Comparison of ENCODE assay signal across 8 cellular contexts in the genomic region with DNA sequence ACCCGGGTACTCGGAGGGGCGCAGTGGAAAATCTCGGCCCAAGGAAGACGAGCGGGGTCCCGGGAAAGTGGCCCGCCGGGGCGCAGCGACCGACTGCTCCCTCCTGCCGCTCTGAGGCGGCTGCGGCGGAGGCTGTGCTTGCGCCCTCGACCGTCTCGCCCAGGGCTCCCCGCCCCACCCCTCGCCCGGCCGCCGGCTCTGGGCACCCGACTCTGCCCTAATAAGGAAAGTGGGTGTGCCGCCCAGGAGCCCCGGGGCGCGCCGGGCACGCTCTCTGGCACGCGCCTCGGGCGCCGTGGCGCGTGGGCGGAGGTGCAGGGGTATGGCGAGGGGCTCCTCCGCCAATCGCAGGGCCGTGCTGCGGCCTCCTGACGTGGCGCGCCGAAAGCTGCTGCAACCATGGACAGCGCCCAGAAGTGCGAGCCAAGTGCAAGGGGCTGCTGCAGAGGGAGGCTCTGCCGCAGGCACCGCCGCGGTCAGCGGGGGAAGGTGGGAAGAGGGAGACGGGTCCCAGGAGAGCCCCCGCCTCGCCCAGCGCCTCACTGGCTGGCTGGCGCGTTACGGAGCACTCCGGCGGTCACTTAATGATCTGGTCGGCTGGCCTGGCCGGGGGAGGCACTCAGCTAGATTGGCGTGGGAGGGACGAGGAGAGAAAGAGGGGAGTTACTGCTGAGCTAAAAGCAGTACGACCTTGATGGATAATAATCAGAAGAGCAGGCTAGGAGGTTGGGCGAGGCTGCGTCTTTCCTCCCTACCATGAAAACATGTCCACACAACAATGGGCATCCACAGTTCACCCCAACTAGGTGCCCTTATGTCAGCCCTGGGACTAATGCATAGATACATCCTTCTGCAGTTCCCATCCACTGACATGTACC. TPM values are rescaled to one million over a fixed set of nuclear protein-coding genes. Genes with fewer than 3 reads are reported as not detected.
DNase-seq lines count a peak whose midpoint lies in the region; ATAC-seq, FAIRE-seq and TF ChIP-seq lines count a peak whose summit lies in the region.

A gene with protein sequence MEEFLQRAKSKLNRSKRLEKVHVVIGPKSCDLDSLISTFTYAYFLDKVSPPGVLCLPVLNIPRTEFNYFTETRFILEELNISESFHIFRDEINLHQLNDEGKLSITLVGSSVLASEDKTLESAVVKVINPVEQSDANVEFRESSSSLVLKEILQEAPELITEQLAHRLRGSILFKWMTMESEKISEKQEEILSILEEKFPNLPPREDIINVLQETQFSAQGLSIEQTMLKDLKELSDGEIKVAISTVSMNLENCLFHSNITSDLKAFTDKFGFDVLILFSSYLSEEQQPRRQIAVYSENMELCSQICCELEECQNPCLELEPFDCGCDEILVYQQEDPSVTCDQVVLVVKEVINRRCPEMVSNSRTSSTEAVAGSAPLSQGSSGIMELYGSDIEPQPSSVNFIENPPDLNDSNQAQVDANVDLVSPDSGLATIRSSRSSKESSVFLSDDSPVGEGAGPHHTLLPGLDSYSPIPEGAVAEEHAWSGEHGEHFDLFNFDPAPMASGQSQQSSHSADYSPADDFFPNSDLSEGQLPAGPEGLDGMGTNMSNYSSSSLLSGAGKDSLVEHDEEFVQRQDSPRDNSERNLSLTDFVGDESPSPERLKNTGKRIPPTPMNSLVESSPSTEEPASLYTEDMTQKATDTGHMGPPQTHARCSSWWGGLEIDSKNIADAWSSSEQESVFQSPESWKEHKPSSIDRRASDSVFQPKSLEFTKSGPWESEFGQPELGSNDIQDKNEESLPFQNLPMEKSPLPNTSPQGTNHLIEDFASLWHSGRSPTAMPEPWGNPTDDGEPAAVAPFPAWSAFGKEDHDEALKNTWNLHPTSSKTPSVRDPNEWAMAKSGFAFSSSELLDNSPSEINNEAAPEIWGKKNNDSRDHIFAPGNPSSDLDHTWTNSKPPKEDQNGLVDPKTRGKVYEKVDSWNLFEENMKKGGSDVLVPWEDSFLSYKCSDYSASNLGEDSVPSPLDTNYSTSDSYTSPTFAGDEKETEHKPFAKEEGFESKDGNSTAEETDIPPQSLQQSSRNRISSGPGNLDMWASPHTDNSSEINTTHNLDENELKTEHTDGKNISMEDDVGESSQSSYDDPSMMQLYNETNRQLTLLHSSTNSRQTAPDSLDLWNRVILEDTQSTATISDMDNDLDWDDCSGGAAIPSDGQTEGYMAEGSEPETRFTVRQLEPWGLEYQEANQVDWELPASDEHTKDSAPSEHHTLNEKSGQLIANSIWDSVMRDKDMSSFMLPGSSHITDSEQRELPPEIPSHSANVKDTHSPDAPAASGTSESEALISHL (N-terminal part only) (minus strand): TSS at position 131 of the 878 bp plus-strand sequence. CDS start 151 bp downstream, outside the sequence.

- H3K4me2 ChIP-seq in H1 (ENCODE audit: insufficient read depth in 1 of 2, low read depth in 2 of 2, low read length in 2 of 2) = peak within 1 kb of the TSS; percentile 79 to 89

- CTCF ChIA-PET in RWPE1 (lab: Yijun Ruan, JAX) (interaction anchor here (1.2 kb wide), 1 partner anchor 14 kb away, joined by 4 read pairs; no protein-coding TSS in a partner anchor), H1 (lab: Charles Lee; ENCODE audit: partially characterized antibody) (interaction anchor here (0.5 to 1.4 kb wide), 4 partner anchors 91 to 487 kb away, joined by 3 to 4 read pairs (median 3); no protein-coding TSS in a partner anchor)

- peaks cover 13% of the 10 kb centered on the region for H3K23me2 ChIP-seq in H1 (ENCODE audit: low read depth, low read length)

- H3K27ac Mint-ChIP-seq in stimulated activated naive CD8-positive, alpha-beta T cell treated with anti-CD3 and anti-CD28 coated beads, Interleukin-15, amount 100 ng/mL, for 72 hours = no peak within 1 kb of the TSS

- POLR2A ChIA-PET in RWPE1 (lab: Yijun Ruan, JAX; ENCODE audit: low non-redundant PET) = no interaction called here
- POLR2A ChIA-PET in H1 (lab: Charles Lee; ENCODE audit: partially characterized antibody) = interaction anchor here (0.7 to 2.0 kb wide), 10 partner anchors 10 to 220 kb away, joined by 3 to 7 read pairs (median 3); no protein-coding TSS in a partner anchor

- H2BK12ac ChIP-seq in H1 (ENCODE audit: low read depth, low read length) = peak within 1 kb of the TSS; percentile 3; the same call in 1 of the 2 replicates

- TF ChIP-seq RAD21 in H1 (IDR thresholded peaks at IDR 0.05 in 1 of 2, conservative IDR thresholded peaks at IDR 0.05 in 1 of 2; ENCODE audit: low read depth in 2 of 2, low read length in 2 of 2) (0 out of 4 replicates have a peak, but pooled peaks of 1 of the 2 experiments have one; percentile 3), liver (IDR thresholded peaks at IDR 0.05) (no peak)

- H3K4ac ChIP-seq in H1 (replicated peaks; ENCODE audit: insufficient read length, low read depth, low read length) = no peak within 1 kb of the TSS

- H3K18ac ChIP-seq in H1 (ENCODE audit: extremely low read depth, low read length) = peak within 1 kb of the TSS; percentile 33

- no peaks in the 10 kb centered on the region for H3K9me3 Mint-ChIP-seq in stimulated activated naive CD8-positive, alpha-beta T cell treated with anti-CD3 and anti-CD28 coated beads, Interleukin-15, amount 100 ng/mL, for 72 hours

- no peak within 1 kb of the TSS for H4K91ac ChIP-seq in H1 (replicated peaks; ENCODE audit: insufficient read length, low read length)

- H3K27me3 Mint-ChIP-seq in stimulated activated naive CD8-positive, alpha-beta T cell treated with anti-CD3 and anti-CD28 coated beads, Interleukin-15, amount 100 ng/mL, for 72 hours = peaks cover 77% of the 10 kb centered on the region

- H3K4me1 Mint-ChIP-seq in stimulated activated naive CD8-positive, alpha-beta T cell treated with anti-CD3 and anti-CD28 coated beads, Interleukin-15, amount 100 ng/mL, for 72 hours = no peaks in the 10 kb centered on the region

- H2BK20ac ChIP-seq in H1 (ENCODE audit: low read length) = 0 out of 2 replicates have a peak within 1 kb of the TSS, but pooled peaks have one; percentile 16

- no peak within 1 kb of the TSS for H3K27ac ChIP-seq in RWPE1
- no peak within 1 kb of the TSS for H3K27ac ChIP-seq in H1 (ENCODE audit: low read depth, low read length)
- H3K27ac ChIP-seq in liver (ENCODE audit: low read depth in 1 of 2, low read length in 2 of 2) = no peak within 1 kb of the TSS

- peak within 1 kb of the TSS in 1 of 2 donors; percentile 30 for H3K4me3 Mint-ChIP-seq in stimulated activated naive CD8-positive, alpha-beta T cell treated with anti-CD3 and anti-CD28 coated beads, Interleukin-15, amount 100 ng/mL, for 72 hours

- DNase-seq in HUDEP-2 (lab: John Stamatoyannopoulos, UW; ENCODE audit: unreplicated experiment in 76 of 76) (peak in 71 of 76 experiments; percentile 4 to 89 (median 49)), RWPE1 (ENCODE audit: low spot score) (peak; percentile 66), H1 (ENCODE audit: low read depth in 1 of 2, low spot score in 2 of 2) (peak; percentile 83 to 94)
- DNase-seq in stimulated activated naive CD8-positive, alpha-beta T cell treated with anti-CD3 and anti-CD28 coated beads, Interleukin-15, amount 100 ng/mL, for 72 hours = peak; percentile 28 to 30
- DNase-seq in activated naive CD4-positive, alpha-beta T cell treated with Interleukin-2 at 50 U/mL for 16 hours = no peak

- H2AK5ac ChIP-seq in H1 (ENCODE audit: low read depth, low read length) = no peak within 1 kb of the TSS

- H3K23ac ChIP-seq in H1 (ENCODE audit: insufficient read length) = no peak within 1 kb of the TSS

- H3K4me3 ChIP-seq in H1 (ENCODE audit: extremely low read depth in 1 of 4, insufficient read depth in 2 of 4, low read depth in 3 of 4, low read length in 4 of 4) = peak within 1 kb of the TSS; percentile 43 to 71 (median 62)
- H3K4me3 ChIP-seq in liver (ENCODE audit: low read depth in 1 of 3, low read length in 3 of 3) = no peak within 1 kb of the TSS

- WGBS in H1 (ENCODE audit: extremely low coverage in 1 of 2, insufficient coverage in 1 of 2, insufficient read length in 1 of 2, insufficient replicate concordance in 2 of 2, low coverage in 1 of 2, low lambda C conversion rate in 2 of 2, missing lambda C conversion rate in 1 of 2), 2 experiments = 1% methylated on average over 62 of the region's 72 CpGs; no CpG with 5 or more reads in 1 of the 2 experiments
- WGBS in liver = 2% methylated on average over 72 of the region's 72 CpGs

- peak within 1 kb of the TSS; percentile 94 for H2AFZ ChIP-seq in H1 (ENCODE audit: low read length)

- peak; percentile 64 to 83; a peak in 2 of 3 replicates for TF ChIP-seq POLR2A in H1 (IDR thresholded peaks at IDR 0.05; ENCODE audit: control extremely low read depth in 1 of 2, low read depth in 2 of 2, low read length in 2 of 2)

- TF ChIP-seq CTCF in RWPE1 (conservative IDR thresholded peaks at IDR 0.05; ENCODE audit: low read depth) = no peak
- no peak for TF ChIP-seq CTCF in H1 (IDR thresholded peaks at IDR 0.05; ENCODE audit: control extremely low read depth in 1 of 3, insufficient read depth in 1 of 3, low read depth in 1 of 3, low read length in 3 of 3)
- TF ChIP-seq CTCF in liver (IDR thresholded peaks at IDR 0.05; ENCODE audit: low read depth, low read length, missing input control) = no peak

- ATAC-seq in stimulated activated naive CD8-positive, alpha-beta T cell treated with anti-CD3 and anti-CD28 coated beads, Interleukin-15, amount 100 ng/mL, for 72 hours = peak; percentile 77
- no peak for ATAC-seq in GM18873 (IDR thresholded peaks at IDR 0.05; ENCODE audit: low FRiP score, unreplicated experiment)

- H2BK5ac ChIP-seq in H1 (ENCODE audit: low read depth, low read length) = peak within 1 kb of the TSS; percentile 25; the same call in 1 of the 2 replicates

- peak within 1 kb of the TSS; percentile 84; the same call in 1 of the 2 replicates for H2BK15ac ChIP-seq in H1 (ENCODE audit: low read length)

- H2BK120ac ChIP-seq in H1 (replicated peaks; ENCODE audit: low read depth, low read length) = peak within 1 kb of the TSS; percentile 33

- peaks cover 17% of the 10 kb centered on the region for H3K4me1 ChIP-seq in ES-I3 (ENCODE audit: insufficient read depth, low read length)
- peaks cover 0 to 12% (median 5%) of the 10 kb centered on the region in 4 experiments; a peak in 5 of 7 replicates for H3K4me1 ChIP-seq in H1 (replicated peaks in 1 of 4; ENCODE audit: control insufficient read depth in 3 of 4, insufficient read depth in 4 of 4, low read length in 3 of 4)
- peaks cover 2 to 9% (median 4%) of the 10 kb centered on the region in 4 donors for H3K4me1 ChIP-seq in liver (ENCODE audit: control insufficient read depth in 4 of 4, insufficient read depth in 4 of 4, low read length in 3 of 4)

- H3K9me3 ChIP-seq in ES-I3 (ENCODE audit: control insufficient read depth, insufficient read depth, low read length) = no peaks in the 10 kb centered on the region
- H3K9me3 ChIP-seq in H1 (ENCODE audit: insufficient read depth in 2 of 2, low read depth in 1 of 2, low read length in 1 of 2) = no peaks in the 10 kb centered on the region
- no peaks in the 10 kb centered on the region for H3K9me3 ChIP-seq in liver (ENCODE audit: control insufficient read depth in 4 of 4, low read length in 3 of 4)

- H3K79me2 ChIP-seq in H1 (ENCODE audit: control insufficient read depth in 1 of 2, insufficient read depth in 2 of 2, low read length in 2 of 2) = no peaks in the 10 kb centered on the region

- FAIRE-seq in H1 (lab: Jason Lieb, UNC) = no peak

- no peak for TF ChIP-seq EP300 in H1 (IDR thresholded peaks at IDR 0.05; ENCODE audit: borderline replicate concordance in 1 of 2, low read depth in 2 of 2, low read length in 2 of 2)

- H3K27me3 ChIP-seq in H1 (replicated peaks in 1 of 4; ENCODE audit: control insufficient read depth in 3 of 4, extremely low read depth in 1 of 4, insufficient read depth in 3 of 4, low read length in 3 of 4) = peaks cover 2 to 26% (median 18%) of the 10 kb centered on the region in 4 experiments; a peak in 6 of 7 replicates
- H3K27me3 ChIP-seq in liver (ENCODE audit: control insufficient read depth in 4 of 4, insufficient read depth in 4 of 4, low read length in 3 of 4) = peaks cover 0 to 7% (median 4%) of the 10 kb centered on the region in 4 donors

- no peak within 1 kb of the TSS for H4K8ac ChIP-seq in H1 (ENCODE audit: extremely low read depth, insufficient read depth, low read length)

- peaks cover 0 to 3% of the 10 kb centered on the region in 2 experiments for H4K20me1 ChIP-seq in H1 (replicated peaks in 1 of 2; ENCODE audit: control insufficient read depth in 1 of 2, insufficient read depth in 2 of 2, low read length in 2 of 2)

- H4K5ac ChIP-seq in H1 (ENCODE audit: insufficient read length, low read depth, low read length) = peak within 1 kb of the TSS; percentile 9

- H3K36me3 ChIP-seq in ES-I3 (ENCODE audit: insufficient read depth, low read length) (no peaks in the 10 kb centered on the region), H1 (ENCODE audit: control insufficient read depth in 2 of 4, insufficient read depth in 4 of 4, low read length in 3 of 4) (no peaks in the 10 kb centered on the region), liver (ENCODE audit: control insufficient read depth in 4 of 4, insufficient read depth in 3 of 4, low read depth in 1 of 4, low read length in 3 of 4) (no peaks in the 10 kb centered on the region)

- H3K56ac ChIP-seq in H1 (replicated peaks; ENCODE audit: insufficient read length, low read depth, low read length) = peak within 1 kb of the TSS; percentile 81

- no peaks in the 10 kb centered on the region for H3K79me1 ChIP-seq in H1 (ENCODE audit: low read depth, low read length)

- no peak within 1 kb of the TSS for H3K14ac ChIP-seq in H1 (ENCODE audit: insufficient read length)

- H3K9ac ChIP-seq in ES-I3 (ENCODE audit: low read depth, low read length) (peak within 1 kb of the TSS; percentile 70), H1 (replicated peaks in 1 of 4; ENCODE audit: extremely low read depth in 1 of 4, low read depth in 3 of 4, low read length in 3 of 4) (peak within 1 kb of the TSS in 3 of 4 experiments; percentile 6 to 43 (median 39); a peak in 2 of 7 replicates), liver (ENCODE audit: low read depth in 1 of 2, low read length in 2 of 2) (no peak within 1 kb of the TSS)

RNA-seq across cellular contexts. Expression of the gene that starts here (rescaled TPM):
- total RNA-seq in H1 (2021; fragmentation: NEBNext Ultra II Directional; extraction: Animal tissue kit (Norgen Biotek cat#: 25700)) = 13.2 and 13.3 TPM in 2 replicates
- 3.2 and 5.5 TPM in 2 replicates for polyA plus RNA-seq in H1 (2011; rRNA removed)
- 4.0 TPM for polyA plus RNA-seq in H1 (2011; cell fraction: cytosol; rRNA removed)
- 4.1 TPM for polyA plus RNA-seq in H1 (2011; cell fraction: nucleus; rRNA removed)
- 5.2 to 9.6 TPM (median 7.2 TPM) in 4 replicates for polyA plus RNA-seq in H1 (2012, experiment 1 of 2)
- 0.63 TPM for polyA plus RNA-seq in H1 (2012, experiment 2 of 2)
- 5.3 TPM for polyA plus RNA-seq in H1 (2013, experiment 1 of 2)
- 5.6 TPM for polyA plus RNA-seq in H1 (2013, experiment 2 of 2)
- 9.7 and 21.7 TPM in 2 replicates for polyA minus RNA-seq in H1 (2011; rRNA and poly(A)+ RNA removed)
- 9.1 TPM for polyA minus RNA-seq in H1 (2011; cell fraction: cytosol; rRNA and poly(A)+ RNA removed)
- 22.5 TPM for polyA minus RNA-seq in H1 (2011; cell fraction: nucleus; rRNA and poly(A)+ RNA removed)
- total RNA-seq in liver = 1 to 10 TPM; 1.4 to 4.5 TPM
- polyA plus RNA-seq in liver = 1 to 10 TPM; 1.3 to 1.7 TPM

Comparison
In these comparisons a context has a peak if more than half of its experiments do, and no peak if none do; other contexts are left out.
1. H3K9ac ChIP-seq: peak in ES-I3 (single experiment) and H1 (3 of 4); none in liver (0 of 2).
2. H3K4me3 ChIP-seq: peak in H1 (4 of 4); none in liver (0 of 3).